In genomic region chr19:6279931-6280591, GRCh38 we compare ENCODE assay signal across 1 cellular context.
A peak's percentile ranks its signal among the peaks of the same experiment; 100 is the strongest.
TF ChIP-seq lines count a peak whose summit lies in the region.

MLLT1 (minus strand) TSS chr19:6279975; CDS start chr19:6279784, 191 bp downstream.

TF ChIP-seq in HepG2, 621 proteins besides CTCF, POLR2A, EP300 and RAD21 (continued from another document and continues in another):
- TF ChIP-seq ZBTB44 (CRISPR knock-in tag; IDR thresholded peaks at IDR 0.05) (peak; percentile 41; the same call in 1 of the 2 replicates), MAFG (CRISPR knock-in tag; IDR thresholded peaks at IDR 0.05) (no peak), FOXO4 (CRISPR knock-in tag; conservative IDR thresholded peaks at IDR 0.05) (no peak), ZNF780A (CRISPR knock-in tag; IDR thresholded peaks at IDR 0.05) (no peak), SP4 (CRISPR knock-in tag; IDR thresholded peaks at IDR 0.05) (peak; percentile 60; the same call in 1 of the 2 replicates), MIXL1 (CRISPR knock-in tag; IDR thresholded peaks at IDR 0.05) (no peak), MYPOP (CRISPR knock-in tag; IDR thresholded peaks at IDR 0.05) (no peak), RNF2 (conservative IDR thresholded peaks at IDR 0.05; ENCODE audit: low read depth) (peak; percentile 76; the same call in 1 of the 2 replicates), PLSCR1 (CRISPR knock-in tag; IDR thresholded peaks at IDR 0.05; ENCODE audit: borderline replicate concordance) (no peak), DMAP1 (CRISPR knock-in tag; IDR thresholded peaks at IDR 0.05) (no peak; the same call in 1 of the 2 replicates), MAFK (conservative IDR thresholded peaks at IDR 0.05 in 1 of 2, IDR thresholded peaks at IDR 0.05 in 1 of 2; ENCODE audit: low read length in 2 of 2) (no peak), DMTF1 (CRISPR knock-in tag; IDR thresholded peaks at IDR 0.05) (no peak), ZEB1 (IDR thresholded peaks at IDR 0.05; ENCODE audit: insufficient replicate concordance, low read depth) (no peak), JARID2 (CRISPR knock-in tag; IDR thresholded peaks at IDR 0.05; ENCODE audit: insufficient replicate concordance) (no peak), NR2C2 (CRISPR knock-in tag; IDR thresholded peaks at IDR 0.05; ENCODE audit: borderline replicate concordance) (peak; percentile 80), PHF5A (CRISPR knock-in tag; IDR thresholded peaks at IDR 0.05; ENCODE audit: low read depth, unreplicated experiment) (peak; percentile 82), CBFB (CRISPR knock-in tag; IDR thresholded peaks at IDR 0.05) (no peak), KDM5B (CRISPR knock-in tag; IDR thresholded peaks at IDR 0.05; ENCODE audit: borderline replicate concordance) (no peak), WIZ (CRISPR knock-in tag; IDR thresholded peaks at IDR 0.05) (0 out of 2 replicates have a peak, but pooled peaks have one; percentile 25), ZNF672 (CRISPR knock-in tag; IDR thresholded peaks at IDR 0.05) (no peak), ZZZ3 (CRISPR knock-in tag; IDR thresholded peaks at IDR 0.05; ENCODE audit: borderline replicate concordance) (no peak), SP5 (CRISPR knock-in tag; IDR thresholded peaks at IDR 0.05; ENCODE audit: borderline replicate concordance, low read depth) (peak; percentile 45; the same call in 1 of the 2 replicates), ZNF543 (CRISPR knock-in tag; IDR thresholded peaks at IDR 0.05) (0 out of 2 replicates have a peak, but pooled peaks have one; percentile 39), IKZF5 (CRISPR knock-in tag; IDR thresholded peaks at IDR 0.05) (no peak), BHLHE40 (IDR thresholded peaks at IDR 0.05; ENCODE audit: low read length) (peak; percentile 95), YY1 (IDR thresholded peaks at IDR 0.05; ENCODE audit: insufficient read depth, insufficient replicate concordance, low read depth, low read length) (peak; percentile 57), EZH2 (conservative IDR thresholded peaks at IDR 0.05; ENCODE audit: low read depth, low read length) (no peak), TGIF2 (CRISPR knock-in tag; IDR thresholded peaks at IDR 0.05) (peak; percentile 79; the same call in 1 of the 2 replicates), ZNF776 (CRISPR knock-in tag; IDR thresholded peaks at IDR 0.05) (peak; percentile 71), KDM3A (CRISPR knock-in tag; IDR thresholded peaks at IDR 0.05; ENCODE audit: low read depth) (no peak), ZNF292 (CRISPR knock-in tag; IDR thresholded peaks at IDR 0.05; ENCODE audit: borderline replicate concordance, low read depth) (no peak), KMT2A (CRISPR knock-in tag; IDR thresholded peaks at IDR 0.05) (no peak), MLXIP (CRISPR knock-in tag; IDR thresholded peaks at IDR 0.05; ENCODE audit: borderline replicate concordance) (no peak), GFI1 (CRISPR knock-in tag; IDR thresholded peaks at IDR 0.05; ENCODE audit: borderline replicate concordance) (no peak; the same call in 1 of the 2 replicates), CEBPZ (IDR thresholded peaks at IDR 0.05; ENCODE audit: low read length) (no peak)
